In genomic region chr1:247210386-247211117, GRCh38 we compare ENCODE assay signal across 8 cellular contexts. TPM values are rescaled to one million over a fixed set of nuclear protein-coding genes. Genes with fewer than 3 reads are reported as not detected.
DNase-seq lines count a peak whose midpoint lies in the region; ATAC-seq, FAIRE-seq and TF ChIP-seq lines count a peak whose summit lies in the region.

No MANE protein-coding gene starts in this region.

- peak overlapping the region; percentile 83 to 95 (median 91) for H3K27ac ChIP-seq in heart left ventricle
- H3K27ac ChIP-seq in upper lobe of left lung: peak overlapping the region; percentile 94 to 97 (median 97)

- H3K4me3 ChIP-seq in adipocyte (ENCODE audit: low read length): peak overlapping the region; percentile 97
- H3K4me3 ChIP-seq in heart left ventricle: peak overlapping the region; percentile 53 to 100 (median 83)
- peak overlapping the region; percentile 80 to 97 (median 92) for H3K4me3 ChIP-seq in upper lobe of left lung

- ATAC-seq in HG02798 (IDR thresholded peaks at IDR 0.05; ENCODE audit: poor library complexity, unreplicated experiment) (peak; percentile 94), heart left ventricle (peak; percentile 100), upper lobe of left lung (ENCODE audit: low FRiP score in 2 of 2) (peak; percentile 99 to 100)

- H3K9me3 ChIP-seq in adipocyte (ENCODE audit: control insufficient read depth, low read length) (no peaks in the 10 kb centered on the region), heart left ventricle (no peaks in the 10 kb centered on the region), upper lobe of left lung (no peaks in the 10 kb centered on the region)

- intact Hi-C loops in heart left ventricle (cut with DNase I): loop anchor here in 6 of 10 donors (5.0 to 10.0 kb wide), 7 partner anchors 98 to 133 kb away; partner anchors contain the start of genes ZNF496 (in 4 of the 6), ZNF669 (in 2 of the 6) and ZNF670 (in 1 of the 6)

- TF ChIP-seq POLR2A in GM12891 (IDR thresholded peaks at IDR 0.05; ENCODE audit: low read depth, low read length) (peak; percentile 73), heart left ventricle (IDR thresholded peaks at IDR 0.05) (peak in 1 of 2 donors; percentile 78), upper lobe of left lung (IDR thresholded peaks at IDR 0.05) (peak in 3 of 4 donors; percentile 82 to 92 (median 85))

- H3K9ac ChIP-seq in adipocyte (ENCODE audit: low read length): peak overlapping the region; percentile 91

- peak; percentile 93 for FAIRE-seq in GM12891 (lab: Jason Lieb, UNC)

- TF ChIP-seq EP300 in upper lobe of left lung (IDR thresholded peaks at IDR 0.05): peak in 1 of 4 donors; percentile 75

- peak; percentile 82 for DNase-seq in GM12891 (ENCODE audit: insufficient read length, low spot score)
- DNase-seq in NCI-H1417 treated with DMSO at 0.1 percent for 48 hours (lab: John Stamatoyannopoulos, UW): peak; percentile 71
- DNase-seq in SW 1271 (lab: John Stamatoyannopoulos, UW): peak; percentile 99
- peak; percentile 99 for DNase-seq in adipocyte (ENCODE audit: low read depth)
- peak; percentile 98 to 99 (median 99) for DNase-seq in heart left ventricle
- peak; percentile 97 for DNase-seq in pons (ENCODE audit: low spot score)
- peak; percentile 97 to 98 for DNase-seq in upper lobe of left lung

- H3K27me3 ChIP-seq in adipocyte (replicated peaks; ENCODE audit: control insufficient read depth, insufficient read depth, low read length) (no peaks in the 10 kb centered on the region), heart left ventricle (no peaks in the 10 kb centered on the region), upper lobe of left lung (no peaks in the 10 kb centered on the region)

- H3K4me1 ChIP-seq in adipocyte (ENCODE audit: control insufficient read depth, insufficient read depth, low read length): peaks cover 10% of the 10 kb centered on the region
- H3K4me1 ChIP-seq in heart left ventricle: peaks cover 3 to 37% (median 18%) of the 10 kb centered on the region in 12 donors
- peaks cover 18 to 29% (median 22%) of the 10 kb centered on the region in 4 donors for H3K4me1 ChIP-seq in upper lobe of left lung

- TF ChIP-seq CTCF in heart left ventricle (IDR thresholded peaks at IDR 0.05) (no peak), upper lobe of left lung (IDR thresholded peaks at IDR 0.05) (no peak)

- WGBS in heart left ventricle, 4 donors: 0% methylated on average over 35 to 49 of the region's 49 CpGs
- WGBS in upper lobe of left lung, 2 donors: 0% methylated on average over 11 to 42 of the region's 49 CpGs

- H3K36me3 ChIP-seq in adipocyte (ENCODE audit: control insufficient read depth, insufficient read depth, low read length, severe bottlenecking): peaks cover 10% of the 10 kb centered on the region
- peaks cover 0 to 19% (median 0%) of the 10 kb centered on the region in 9 donors for H3K36me3 ChIP-seq in heart left ventricle
- peaks cover 0 to 5% (median 4%) of the 10 kb centered on the region in 4 donors for H3K36me3 ChIP-seq in upper lobe of left lung

TF ChIP-seq in GM12891, 5 proteins besides CTCF, POLR2A, EP300 and RAD21:
- no peak for TF ChIP-seq PAX5 (IDR thresholded peaks at IDR 0.05; ENCODE audit: insufficient read depth, low read length, severe bottlenecking)
- peak; percentile 67 for TF ChIP-seq TAF1 (IDR thresholded peaks at IDR 0.05; ENCODE audit: low read depth, low read length)
- peak; percentile 86 for TF ChIP-seq POLR2AphosphoS5 (IDR thresholded peaks at IDR 0.05; ENCODE audit: low read depth, low read length)
- peak; percentile 48; the same call in 1 of the 2 replicates for TF ChIP-seq POU2F2 (IDR thresholded peaks at IDR 0.05; ENCODE audit: low read depth, low read length)
- TF ChIP-seq SPI1 (IDR thresholded peaks at IDR 0.05; ENCODE audit: low read depth, low read length): 0 out of 2 replicates have a peak, but pooled peaks have one; percentile 13

RNA-seq across cellular contexts. Expression of gene ZNF124, which starts 38.7 kb away (rescaled TPM):
- 3.4 TPM for polyA plus RNA-seq in GM12891 (2012; ENCODE audit: low read depth, missing spikeins)
- 10 to 100 TPM in 5 of 9 donors, 1 to 10 TPM in 4; 7.8 to 13.8 (median 10.9) TPM for total RNA-seq in heart left ventricle
- 1 to 10 TPM in 1 of 2 donors, under 1 TPM in 1; 0.30 to 1.7 TPM for polyA plus RNA-seq in heart left ventricle
- 10 to 100 TPM in 5 of 6 donors, 1 to 10 TPM in 1; 8.7 to 34.6 (median 27.6) TPM for total RNA-seq in upper lobe of left lung

RNA-seq across cellular contexts. Expression of gene VN1R5, which starts 45.3 kb away (rescaled TPM):
- not detected for polyA plus RNA-seq in GM12891 (2012; ENCODE audit: low read depth, missing spikeins)
- total RNA-seq in heart left ventricle (not detected), upper lobe of left lung (not detected)
- polyA plus RNA-seq in heart left ventricle: not detected

Comparison
In these comparisons a context has a peak if more than half of its experiments do, and no peak if none do; other contexts are left out.
1. Peak in every context shown above with its lines: DNase-seq, ATAC-seq, H3K4me3 ChIP-seq and H3K27ac ChIP-seq.